1 cellular context compared by ENCODE assay signal in the genomic region with DNA sequence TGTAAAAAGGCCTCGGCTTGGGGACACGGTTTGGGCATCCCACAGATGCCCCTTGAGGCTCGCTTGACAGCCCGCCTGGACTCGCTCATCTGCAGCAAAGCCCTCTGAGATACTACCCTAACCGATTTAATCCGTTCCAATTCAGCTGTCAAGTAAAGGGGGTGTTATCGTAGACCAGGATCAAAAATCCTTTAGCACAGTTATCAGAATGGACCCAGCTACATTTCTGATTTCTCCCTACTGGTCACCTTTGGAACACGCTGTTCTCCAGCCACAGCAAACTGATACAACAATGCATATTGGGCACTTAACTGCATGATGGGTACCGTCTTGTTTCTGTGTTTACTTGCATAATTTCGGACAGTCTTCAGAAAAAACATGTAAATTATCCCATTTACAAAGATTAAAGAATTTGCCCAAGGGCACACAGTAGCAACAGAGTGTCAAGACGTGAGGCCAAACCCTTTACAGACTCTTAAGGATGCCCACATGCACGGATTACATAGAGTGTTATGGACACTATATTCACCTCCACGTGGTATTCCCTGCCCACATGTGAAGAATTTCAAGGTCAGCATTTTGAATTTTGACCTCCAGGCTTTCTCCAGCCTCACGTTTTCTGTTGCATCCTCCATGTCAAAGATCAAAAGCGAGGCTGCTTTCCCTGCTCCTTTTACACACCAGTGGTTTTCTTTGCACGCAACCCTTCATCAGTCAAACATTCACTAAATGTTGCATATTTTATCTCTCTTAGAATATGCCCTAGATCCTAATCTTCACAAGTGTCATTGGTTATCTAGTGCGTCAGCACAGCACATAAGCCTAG.
TF ChIP-seq lines count a peak whose summit lies in the region.

No MANE protein-coding gene starts in this region.

TF ChIP-seq in HepG2, 621 proteins besides CTCF, POLR2A, EP300 and RAD21 (continued from another document and continues in another):
- TF ChIP-seq, protein P1, sequence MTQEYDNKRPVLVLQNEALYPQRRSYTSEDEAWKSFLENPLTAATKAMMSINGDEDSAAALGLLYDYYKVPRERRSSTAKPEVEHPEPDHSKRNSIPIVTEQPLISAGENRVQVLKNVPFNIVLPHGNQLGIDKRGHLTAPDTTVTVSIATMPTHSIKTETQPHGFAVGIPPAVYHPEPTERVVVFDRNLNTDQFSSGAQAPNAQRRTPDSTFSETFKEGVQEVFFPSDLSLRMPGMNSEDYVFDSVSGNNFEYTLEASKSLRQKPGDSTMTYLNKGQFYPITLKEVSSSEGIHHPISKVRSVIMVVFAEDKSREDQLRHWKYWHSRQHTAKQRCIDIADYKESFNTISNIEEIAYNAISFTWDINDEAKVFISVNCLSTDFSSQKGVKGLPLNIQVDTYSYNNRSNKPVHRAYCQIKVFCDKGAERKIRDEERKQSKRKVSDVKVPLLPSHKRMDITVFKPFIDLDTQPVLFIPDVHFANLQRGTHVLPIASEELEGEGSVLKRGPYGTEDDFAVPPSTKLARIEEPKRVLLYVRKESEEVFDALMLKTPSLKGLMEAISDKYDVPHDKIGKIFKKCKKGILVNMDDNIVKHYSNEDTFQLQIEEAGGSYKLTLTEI (CRISPR knock-in tag; conservative IDR thresholded peaks at IDR 0.05) = no peak
- TF ChIP-seq HOXA3 (CRISPR knock-in tag; IDR thresholded peaks at IDR 0.05) (peak; percentile 33; the same call in 1 of the 2 replicates), ZNF605 (CRISPR knock-in tag; IDR thresholded peaks at IDR 0.05) (0 out of 2 replicates have a peak, but pooled peaks have one; percentile 32), NR2F1 (CRISPR knock-in tag; IDR thresholded peaks at IDR 0.05) (peak; percentile 31 to 74; a peak in 2 of 4 replicates), RCOR2 (CRISPR knock-in tag; IDR thresholded peaks at IDR 0.05) (peak; percentile 73; the same call in 1 of the 2 replicates), HNF1B (CRISPR knock-in tag; IDR thresholded peaks at IDR 0.05) (no peak), ZNF607 (CRISPR knock-in tag; IDR thresholded peaks at IDR 0.05; ENCODE audit: borderline replicate concordance) (no peak), SALL2 (CRISPR knock-in tag; IDR thresholded peaks at IDR 0.05) (no peak), PAXIP1 (CRISPR knock-in tag; conservative IDR thresholded peaks at IDR 0.05) (peak; percentile 65), ZFP41 (CRISPR knock-in tag; IDR thresholded peaks at IDR 0.05; ENCODE audit: borderline replicate concordance) (no peak), DR1 (CRISPR knock-in tag; IDR thresholded peaks at IDR 0.05) (no peak), TBX3 (IDR thresholded peaks at IDR 0.05; ENCODE audit: borderline replicate concordance) (0 out of 2 replicates have a peak, but pooled peaks have one; percentile 13), NONO (IDR thresholded peaks at IDR 0.05) (no peak), NONO (CRISPR knock-in tag; conservative IDR thresholded peaks at IDR 0.05) (peak; percentile 41), ZKSCAN8 (CRISPR knock-in tag; IDR thresholded peaks at IDR 0.05; ENCODE audit: borderline replicate concordance) (0 out of 2 replicates have a peak, but pooled peaks have one; percentile 34), GATAD2A (CRISPR knock-in tag; IDR thresholded peaks at IDR 0.05) (peak; percentile 86), HDAC2 (CRISPR knock-in tag; IDR thresholded peaks at IDR 0.05) (peak; percentile 72), ATF7 (IDR thresholded peaks at IDR 0.05) (no peak), ATF7 (CRISPR knock-in tag; IDR thresholded peaks at IDR 0.05) (no peak), NAIF1 (CRISPR knock-in tag; IDR thresholded peaks at IDR 0.05; ENCODE audit: borderline replicate concordance) (0 out of 2 replicates have a peak, but pooled peaks have one; percentile 8), NFKBIZ (CRISPR knock-in tag; IDR thresholded peaks at IDR 0.05) (0 out of 2 replicates have a peak, but pooled peaks have one; percentile 47), SALL1 (CRISPR knock-in tag; IDR thresholded peaks at IDR 0.05) (peak; percentile 71; the same call in 1 of the 2 replicates), E2F2 (CRISPR knock-in tag; IDR thresholded peaks at IDR 0.05; ENCODE audit: borderline replicate concordance) (no peak), HDAC1 (CRISPR knock-in tag; IDR thresholded peaks at IDR 0.05) (peak; percentile 72; the same call in 1 of the 2 replicates), RERE (CRISPR knock-in tag; IDR thresholded peaks at IDR 0.05; ENCODE audit: low read depth) (0 out of 2 replicates have a peak, but pooled peaks have one; percentile 27), SNAPC4 (CRISPR knock-in tag; IDR thresholded peaks at IDR 0.05) (no peak), SAP130 (CRISPR knock-in tag; IDR thresholded peaks at IDR 0.05; ENCODE audit: low read depth) (peak; percentile 81), BHLHE40 (IDR thresholded peaks at IDR 0.05; ENCODE audit: low read length) (peak; percentile 96), ZSCAN20 (CRISPR knock-in tag; IDR thresholded peaks at IDR 0.05; ENCODE audit: borderline replicate concordance) (no peak)
- TF ChIP-seq, protein P2, sequence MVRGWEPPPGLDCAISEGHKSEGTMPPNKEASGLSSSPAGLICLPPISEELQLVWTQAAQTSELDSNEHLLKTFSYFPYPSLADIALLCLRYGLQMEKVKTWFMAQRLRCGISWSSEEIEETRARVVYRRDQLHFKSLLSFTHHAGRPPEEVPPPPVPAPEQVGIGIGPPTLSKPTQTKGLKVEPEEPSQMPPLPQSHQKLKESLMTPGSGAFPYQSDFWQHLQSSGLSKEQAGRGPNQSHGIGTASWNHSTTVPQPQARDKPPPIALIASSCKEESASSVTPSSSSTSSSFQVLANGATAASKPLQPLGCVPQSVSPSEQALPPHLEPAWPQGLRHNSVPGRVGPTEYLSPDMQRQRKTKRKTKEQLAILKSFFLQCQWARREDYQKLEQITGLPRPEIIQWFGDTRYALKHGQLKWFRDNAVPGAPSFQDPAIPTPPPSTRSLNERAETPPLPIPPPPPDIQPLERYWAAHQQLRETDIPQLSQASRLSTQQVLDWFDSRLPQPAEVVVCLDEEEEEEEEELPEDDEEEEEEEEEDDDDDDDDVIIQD (CRISPR knock-in tag; IDR thresholded peaks at IDR 0.05; ENCODE audit: low read depth) = peak; percentile 49; the same call in 1 of the 2 replicates
- TF ChIP-seq, protein P3, sequence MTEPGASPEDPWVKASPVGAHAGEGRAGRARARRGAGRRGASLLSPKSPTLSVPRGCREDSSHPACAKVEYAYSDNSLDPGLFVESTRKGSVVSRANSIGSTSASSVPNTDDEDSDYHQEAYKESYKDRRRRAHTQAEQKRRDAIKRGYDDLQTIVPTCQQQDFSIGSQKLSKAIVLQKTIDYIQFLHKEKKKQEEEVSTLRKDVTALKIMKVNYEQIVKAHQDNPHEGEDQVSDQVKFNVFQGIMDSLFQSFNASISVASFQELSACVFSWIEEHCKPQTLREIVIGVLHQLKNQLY (CRISPR knock-in tag; IDR thresholded peaks at IDR 0.05) = peak; percentile 78; the same call in 1 of the 2 replicates
